In the genomic region with DNA sequence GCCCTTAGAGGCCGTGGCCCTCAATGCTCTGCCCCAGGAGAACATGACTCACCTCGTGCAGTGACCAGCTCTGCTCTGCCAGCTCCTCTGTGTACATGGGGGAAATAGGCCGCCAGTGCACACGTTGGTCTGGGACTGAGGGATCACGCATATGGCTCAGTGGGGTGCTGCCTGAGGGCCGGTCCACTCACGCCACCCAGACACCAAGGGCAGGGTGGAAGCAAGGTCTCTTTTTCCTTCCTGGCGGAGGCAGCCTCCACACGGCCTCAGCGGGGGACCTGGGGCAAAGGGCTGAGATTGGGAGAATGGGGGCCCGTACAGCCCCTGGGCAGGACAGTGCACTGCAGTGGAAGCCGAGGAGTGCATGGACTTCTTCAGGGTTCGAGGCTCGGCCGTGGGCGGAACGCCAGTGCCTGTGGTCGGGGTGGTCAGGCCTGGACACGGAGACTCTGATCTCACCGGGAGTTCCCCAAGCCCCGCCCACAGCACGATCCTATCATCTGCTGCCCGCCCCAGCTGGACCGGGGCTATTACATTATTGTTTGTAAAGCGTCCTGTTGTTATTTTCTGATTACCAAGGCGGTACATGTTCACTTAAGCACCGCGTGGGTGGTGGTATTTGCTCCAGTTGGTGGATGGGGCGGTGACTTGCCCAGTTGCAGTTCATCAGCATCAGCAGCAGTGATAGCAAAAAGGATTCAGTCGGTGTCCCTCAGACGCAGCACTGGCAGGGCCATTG, we compare ENCODE assay signal across 1 cellular context.
TF ChIP-seq lines count a peak whose summit lies in the region.

No MANE protein-coding gene starts in this region.

TF ChIP-seq in HepG2, 621 proteins besides CTCF, POLR2A, EP300 and RAD21 (continues in another document):
- TF ChIP-seq KMT2B (CRISPR knock-in tag; IDR thresholded peaks at IDR 0.05) = peak; percentile 26; the same call in 1 of the 2 replicates
- TF ChIP-seq SMAD3 (CRISPR knock-in tag; IDR thresholded peaks at IDR 0.05) = no peak
- no peak for TF ChIP-seq CHD2 (IDR thresholded peaks at IDR 0.05; ENCODE audit: low read depth, low read length)
- TF ChIP-seq, protein P1, sequence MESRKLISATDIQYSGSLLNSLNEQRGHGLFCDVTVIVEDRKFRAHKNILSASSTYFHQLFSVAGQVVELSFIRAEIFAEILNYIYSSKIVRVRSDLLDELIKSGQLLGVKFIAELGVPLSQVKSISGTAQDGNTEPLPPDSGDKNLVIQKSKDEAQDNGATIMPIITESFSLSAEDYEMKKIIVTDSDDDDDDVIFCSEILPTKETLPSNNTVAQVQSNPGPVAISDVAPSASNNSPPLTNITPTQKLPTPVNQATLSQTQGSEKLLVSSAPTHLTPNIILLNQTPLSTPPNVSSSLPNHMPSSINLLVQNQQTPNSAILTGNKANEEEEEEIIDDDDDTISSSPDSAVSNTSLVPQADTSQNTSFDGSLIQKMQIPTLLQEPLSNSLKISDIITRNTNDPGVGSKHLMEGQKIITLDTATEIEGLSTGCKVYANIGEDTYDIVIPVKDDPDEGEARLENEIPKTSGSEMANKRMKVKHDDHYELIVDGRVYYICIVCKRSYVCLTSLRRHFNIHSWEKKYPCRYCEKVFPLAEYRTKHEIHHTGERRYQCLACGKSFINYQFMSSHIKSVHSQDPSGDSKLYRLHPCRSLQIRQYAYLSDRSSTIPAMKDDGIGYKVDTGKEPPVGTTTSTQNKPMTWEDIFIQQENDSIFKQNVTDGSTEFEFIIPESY (CRISPR knock-in tag; IDR thresholded peaks at IDR 0.05) = no peak; the same call in 1 of the 2 replicates
- TF ChIP-seq, protein P2, sequence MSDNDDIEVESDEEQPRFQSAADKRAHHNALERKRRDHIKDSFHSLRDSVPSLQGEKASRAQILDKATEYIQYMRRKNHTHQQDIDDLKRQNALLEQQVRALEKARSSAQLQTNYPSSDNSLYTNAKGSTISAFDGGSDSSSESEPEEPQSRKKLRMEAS (IDR thresholded peaks at IDR 0.05) = peak; percentile 86
- 0 out of 2 replicates have a peak, but pooled peaks have one; percentile 10 for TF ChIP-seq MIER2 (CRISPR knock-in tag; IDR thresholded peaks at IDR 0.05)
- TF ChIP-seq, protein P3, sequence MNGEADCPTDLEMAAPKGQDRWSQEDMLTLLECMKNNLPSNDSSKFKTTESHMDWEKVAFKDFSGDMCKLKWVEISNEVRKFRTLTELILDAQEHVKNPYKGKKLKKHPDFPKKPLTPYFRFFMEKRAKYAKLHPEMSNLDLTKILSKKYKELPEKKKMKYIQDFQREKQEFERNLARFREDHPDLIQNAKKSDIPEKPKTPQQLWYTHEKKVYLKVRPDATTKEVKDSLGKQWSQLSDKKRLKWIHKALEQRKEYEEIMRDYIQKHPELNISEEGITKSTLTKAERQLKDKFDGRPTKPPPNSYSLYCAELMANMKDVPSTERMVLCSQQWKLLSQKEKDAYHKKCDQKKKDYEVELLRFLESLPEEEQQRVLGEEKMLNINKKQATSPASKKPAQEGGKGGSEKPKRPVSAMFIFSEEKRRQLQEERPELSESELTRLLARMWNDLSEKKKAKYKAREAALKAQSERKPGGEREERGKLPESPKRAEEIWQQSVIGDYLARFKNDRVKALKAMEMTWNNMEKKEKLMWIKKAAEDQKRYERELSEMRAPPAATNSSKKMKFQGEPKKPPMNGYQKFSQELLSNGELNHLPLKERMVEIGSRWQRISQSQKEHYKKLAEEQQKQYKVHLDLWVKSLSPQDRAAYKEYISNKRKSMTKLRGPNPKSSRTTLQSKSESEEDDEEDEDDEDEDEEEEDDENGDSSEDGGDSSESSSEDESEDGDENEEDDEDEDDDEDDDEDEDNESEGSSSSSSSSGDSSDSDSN (CRISPR knock-in tag; IDR thresholded peaks at IDR 0.05) = peak; percentile 58
- TF ChIP-seq ZNF451 (CRISPR knock-in tag; IDR thresholded peaks at IDR 0.05) = peak; percentile 44; the same call in 1 of the 2 replicates
- TF ChIP-seq ZNF350 (CRISPR knock-in tag; IDR thresholded peaks at IDR 0.05; ENCODE audit: borderline replicate concordance, low read depth) = 0 out of 2 replicates have a peak, but pooled peaks have one; percentile 39
- peak; percentile 47; the same call in 1 of the 2 replicates for TF ChIP-seq KAT8 (CRISPR knock-in tag; IDR thresholded peaks at IDR 0.05)
- TF ChIP-seq, protein P4, sequence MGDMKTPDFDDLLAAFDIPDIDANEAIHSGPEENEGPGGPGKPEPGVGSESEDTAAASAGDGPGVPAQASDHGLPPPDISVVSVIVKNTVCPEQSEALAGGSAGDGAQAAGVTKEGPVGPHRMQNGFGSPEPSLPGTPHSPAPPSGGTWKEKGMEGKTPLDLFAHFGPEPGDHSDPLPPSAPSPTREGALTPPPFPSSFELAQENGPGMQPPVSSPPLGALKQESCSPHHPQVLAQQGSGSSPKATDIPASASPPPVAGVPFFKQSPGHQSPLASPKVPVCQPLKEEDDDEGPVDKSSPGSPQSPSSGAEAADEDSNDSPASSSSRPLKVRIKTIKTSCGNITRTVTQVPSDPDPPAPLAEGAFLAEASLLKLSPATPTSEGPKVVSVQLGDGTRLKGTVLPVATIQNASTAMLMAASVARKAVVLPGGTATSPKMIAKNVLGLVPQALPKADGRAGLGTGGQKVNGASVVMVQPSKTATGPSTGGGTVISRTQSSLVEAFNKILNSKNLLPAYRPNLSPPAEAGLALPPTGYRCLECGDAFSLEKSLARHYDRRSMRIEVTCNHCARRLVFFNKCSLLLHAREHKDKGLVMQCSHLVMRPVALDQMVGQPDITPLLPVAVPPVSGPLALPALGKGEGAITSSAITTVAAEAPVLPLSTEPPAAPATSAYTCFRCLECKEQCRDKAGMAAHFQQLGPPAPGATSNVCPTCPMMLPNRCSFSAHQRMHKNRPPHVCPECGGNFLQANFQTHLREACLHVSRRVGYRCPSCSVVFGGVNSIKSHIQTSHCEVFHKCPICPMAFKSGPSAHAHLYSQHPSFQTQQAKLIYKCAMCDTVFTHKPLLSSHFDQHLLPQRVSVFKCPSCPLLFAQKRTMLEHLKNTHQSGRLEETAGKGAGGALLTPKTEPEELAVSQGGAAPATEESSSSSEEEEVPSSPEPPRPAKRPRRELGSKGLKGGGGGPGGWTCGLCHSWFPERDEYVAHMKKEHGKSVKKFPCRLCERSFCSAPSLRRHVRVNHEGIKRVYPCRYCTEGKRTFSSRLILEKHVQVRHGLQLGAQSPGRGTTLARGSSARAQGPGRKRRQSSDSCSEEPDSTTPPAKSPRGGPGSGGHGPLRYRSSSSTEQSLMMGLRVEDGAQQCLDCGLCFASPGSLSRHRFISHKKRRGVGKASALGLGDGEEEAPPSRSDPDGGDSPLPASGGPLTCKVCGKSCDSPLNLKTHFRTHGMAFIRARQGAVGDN (CRISPR knock-in tag; IDR thresholded peaks at IDR 0.05) = peak; percentile 93
- peak; percentile 66; the same call in 1 of the 2 replicates for TF ChIP-seq JUND (CRISPR knock-in tag; IDR thresholded peaks at IDR 0.05)
- TF ChIP-seq, protein P5, sequence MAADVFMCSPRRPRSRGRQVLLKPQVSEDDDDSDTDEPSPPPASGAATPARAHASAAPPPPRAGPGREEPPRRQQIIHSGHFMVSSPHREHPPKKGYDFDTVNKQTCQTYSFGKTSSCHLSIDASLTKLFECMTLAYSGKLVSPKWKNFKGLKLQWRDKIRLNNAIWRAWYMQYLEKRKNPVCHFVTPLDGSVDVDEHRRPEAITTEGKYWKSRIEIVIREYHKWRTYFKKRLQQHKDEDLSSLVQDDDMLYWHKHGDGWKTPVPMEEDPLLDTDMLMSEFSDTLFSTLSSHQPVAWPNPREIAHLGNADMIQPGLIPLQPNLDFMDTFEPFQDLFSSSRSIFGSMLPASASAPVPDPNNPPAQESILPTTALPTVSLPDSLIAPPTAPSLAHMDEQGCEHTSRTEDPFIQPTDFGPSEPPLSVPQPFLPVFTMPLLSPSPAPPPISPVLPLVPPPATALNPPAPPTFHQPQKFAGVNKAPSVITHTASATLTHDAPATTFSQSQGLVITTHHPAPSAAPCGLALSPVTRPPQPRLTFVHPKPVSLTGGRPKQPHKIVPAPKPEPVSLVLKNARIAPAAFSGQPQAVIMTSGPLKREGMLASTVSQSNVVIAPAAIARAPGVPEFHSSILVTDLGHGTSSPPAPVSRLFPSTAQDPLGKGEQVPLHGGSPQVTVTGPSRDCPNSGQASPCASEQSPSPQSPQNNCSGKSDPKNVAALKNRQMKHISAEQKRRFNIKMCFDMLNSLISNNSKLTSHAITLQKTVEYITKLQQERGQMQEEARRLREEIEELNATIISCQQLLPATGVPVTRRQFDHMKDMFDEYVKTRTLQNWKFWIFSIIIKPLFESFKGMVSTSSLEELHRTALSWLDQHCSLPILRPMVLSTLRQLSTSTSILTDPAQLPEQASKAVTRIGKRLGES (CRISPR knock-in tag; IDR thresholded peaks at IDR 0.05; ENCODE audit: borderline replicate concordance) = 0 out of 2 replicates have a peak, but pooled peaks have one; percentile 65
- 0 out of 2 replicates have a peak, but pooled peaks have one; percentile 70 for TF ChIP-seq ZNF703 (CRISPR knock-in tag; IDR thresholded peaks at IDR 0.05; ENCODE audit: borderline replicate concordance)
- TF ChIP-seq, protein P6, sequence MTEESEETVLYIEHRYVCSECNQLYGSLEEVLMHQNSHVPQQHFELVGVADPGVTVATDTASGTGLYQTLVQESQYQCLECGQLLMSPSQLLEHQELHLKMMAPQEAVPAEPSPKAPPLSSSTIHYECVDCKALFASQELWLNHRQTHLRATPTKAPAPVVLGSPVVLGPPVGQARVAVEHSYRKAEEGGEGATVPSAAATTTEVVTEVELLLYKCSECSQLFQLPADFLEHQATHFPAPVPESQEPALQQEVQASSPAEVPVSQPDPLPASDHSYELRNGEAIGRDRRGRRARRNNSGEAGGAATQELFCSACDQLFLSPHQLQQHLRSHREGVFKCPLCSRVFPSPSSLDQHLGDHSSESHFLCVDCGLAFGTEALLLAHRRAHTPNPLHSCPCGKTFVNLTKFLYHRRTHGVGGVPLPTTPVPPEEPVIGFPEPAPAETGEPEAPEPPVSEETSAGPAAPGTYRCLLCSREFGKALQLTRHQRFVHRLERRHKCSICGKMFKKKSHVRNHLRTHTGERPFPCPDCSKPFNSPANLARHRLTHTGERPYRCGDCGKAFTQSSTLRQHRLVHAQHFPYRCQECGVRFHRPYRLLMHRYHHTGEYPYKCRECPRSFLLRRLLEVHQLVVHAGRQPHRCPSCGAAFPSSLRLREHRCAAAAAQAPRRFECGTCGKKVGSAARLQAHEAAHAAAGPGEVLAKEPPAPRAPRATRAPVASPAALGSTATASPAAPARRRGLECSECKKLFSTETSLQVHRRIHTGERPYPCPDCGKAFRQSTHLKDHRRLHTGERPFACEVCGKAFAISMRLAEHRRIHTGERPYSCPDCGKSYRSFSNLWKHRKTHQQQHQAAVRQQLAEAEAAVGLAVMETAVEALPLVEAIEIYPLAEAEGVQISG (CRISPR knock-in tag; IDR thresholded peaks at IDR 0.05) = peak; percentile 39; the same call in 1 of the 2 replicates
- 0 out of 2 replicates have a peak, but pooled peaks have one; percentile 29 for TF ChIP-seq ZNF12 (CRISPR knock-in tag; IDR thresholded peaks at IDR 0.05)
- TF ChIP-seq ZNF570 (CRISPR knock-in tag; IDR thresholded peaks at IDR 0.05; ENCODE audit: borderline replicate concordance) = 0 out of 2 replicates have a peak, but pooled peaks have one; percentile 39
- TF ChIP-seq THAP11 (CRISPR knock-in tag; IDR thresholded peaks at IDR 0.05) = peak; percentile 21; the same call in 1 of the 2 replicates
- TF ChIP-seq, protein P7, sequence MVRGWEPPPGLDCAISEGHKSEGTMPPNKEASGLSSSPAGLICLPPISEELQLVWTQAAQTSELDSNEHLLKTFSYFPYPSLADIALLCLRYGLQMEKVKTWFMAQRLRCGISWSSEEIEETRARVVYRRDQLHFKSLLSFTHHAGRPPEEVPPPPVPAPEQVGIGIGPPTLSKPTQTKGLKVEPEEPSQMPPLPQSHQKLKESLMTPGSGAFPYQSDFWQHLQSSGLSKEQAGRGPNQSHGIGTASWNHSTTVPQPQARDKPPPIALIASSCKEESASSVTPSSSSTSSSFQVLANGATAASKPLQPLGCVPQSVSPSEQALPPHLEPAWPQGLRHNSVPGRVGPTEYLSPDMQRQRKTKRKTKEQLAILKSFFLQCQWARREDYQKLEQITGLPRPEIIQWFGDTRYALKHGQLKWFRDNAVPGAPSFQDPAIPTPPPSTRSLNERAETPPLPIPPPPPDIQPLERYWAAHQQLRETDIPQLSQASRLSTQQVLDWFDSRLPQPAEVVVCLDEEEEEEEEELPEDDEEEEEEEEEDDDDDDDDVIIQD (CRISPR knock-in tag; IDR thresholded peaks at IDR 0.05; ENCODE audit: low read depth) = no peak
- no peak for TF ChIP-seq ZNF282 (IDR thresholded peaks at IDR 0.05; ENCODE audit: partially characterized antibody)
- TF ChIP-seq, protein P8, sequence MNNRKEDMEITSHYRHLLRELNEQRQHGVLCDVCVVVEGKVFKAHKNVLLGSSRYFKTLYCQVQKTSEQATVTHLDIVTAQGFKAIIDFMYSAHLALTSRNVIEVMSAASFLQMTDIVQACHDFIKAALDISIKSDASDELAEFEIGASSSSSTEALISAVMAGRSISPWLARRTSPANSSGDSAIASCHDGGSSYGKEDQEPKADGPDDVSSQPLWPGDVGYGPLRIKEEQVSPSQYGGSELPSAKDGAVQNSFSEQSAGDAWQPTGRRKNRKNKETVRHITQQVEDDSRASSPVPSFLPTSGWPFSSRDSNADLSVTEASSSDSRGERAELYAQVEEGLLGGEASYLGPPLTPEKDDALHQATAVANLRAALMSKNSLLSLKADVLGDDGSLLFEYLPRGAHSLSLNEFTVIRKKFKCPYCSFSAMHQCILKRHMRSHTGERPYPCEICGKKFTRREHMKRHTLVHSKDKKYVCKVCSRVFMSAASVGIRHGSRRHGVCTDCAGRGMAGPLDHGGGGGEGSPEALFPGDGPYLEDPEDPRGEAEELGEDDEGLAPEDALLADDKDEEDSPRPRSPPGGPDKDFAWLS (CRISPR knock-in tag; IDR thresholded peaks at IDR 0.05; ENCODE audit: borderline replicate concordance) = peak; percentile 49; the same call in 1 of the 2 replicates
- TF ChIP-seq, protein P9, sequence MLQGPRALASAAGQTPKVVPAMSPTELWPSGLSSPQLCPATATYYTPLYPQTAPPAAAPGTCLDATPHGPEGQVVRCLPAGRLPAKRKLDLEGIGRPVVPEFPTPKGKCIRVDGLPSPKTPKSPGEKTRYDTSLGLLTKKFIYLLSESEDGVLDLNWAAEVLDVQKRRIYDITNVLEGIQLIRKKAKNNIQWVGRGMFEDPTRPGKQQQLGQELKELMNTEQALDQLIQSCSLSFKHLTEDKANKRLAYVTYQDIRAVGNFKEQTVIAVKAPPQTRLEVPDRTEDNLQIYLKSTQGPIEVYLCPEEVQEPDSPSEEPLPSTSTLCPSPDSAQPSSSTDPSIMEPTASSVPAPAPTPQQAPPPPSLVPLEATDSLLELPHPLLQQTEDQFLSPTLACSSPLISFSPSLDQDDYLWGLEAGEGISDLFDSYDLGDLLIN (CRISPR knock-in tag; IDR thresholded peaks at IDR 0.05; ENCODE audit: borderline replicate concordance) = 0 out of 2 replicates have a peak, but pooled peaks have one; percentile 39
- TF ChIP-seq ZNF678 (CRISPR knock-in tag; IDR thresholded peaks at IDR 0.05) = 0 out of 2 replicates have a peak, but pooled peaks have one; percentile 78
- TF ChIP-seq POLR2G (IDR thresholded peaks at IDR 0.05; ENCODE audit: low read depth, low read length) = peak; percentile 65
- TF ChIP-seq ZFY (CRISPR knock-in tag; IDR thresholded peaks at IDR 0.05) = peak; percentile 78
- peak; percentile 57; the same call in 1 of the 2 replicates for TF ChIP-seq ZNF441 (CRISPR knock-in tag; IDR thresholded peaks at IDR 0.05; ENCODE audit: borderline replicate concordance)
- peak; percentile 25; the same call in 1 of the 2 replicates for TF ChIP-seq FOXA3 (CRISPR knock-in tag; IDR thresholded peaks at IDR 0.05)
- TF ChIP-seq MED1 (CRISPR knock-in tag; IDR thresholded peaks at IDR 0.05) = peak; percentile 49; the same call in 1 of the 2 replicates
- TF ChIP-seq XBP1 (CRISPR knock-in tag; IDR thresholded peaks at IDR 0.05) = peak; percentile 73; the same call in 1 of the 2 replicates
